Comparison of ENCODE assay signal across 27 cellular contexts in the genomic region with DNA sequence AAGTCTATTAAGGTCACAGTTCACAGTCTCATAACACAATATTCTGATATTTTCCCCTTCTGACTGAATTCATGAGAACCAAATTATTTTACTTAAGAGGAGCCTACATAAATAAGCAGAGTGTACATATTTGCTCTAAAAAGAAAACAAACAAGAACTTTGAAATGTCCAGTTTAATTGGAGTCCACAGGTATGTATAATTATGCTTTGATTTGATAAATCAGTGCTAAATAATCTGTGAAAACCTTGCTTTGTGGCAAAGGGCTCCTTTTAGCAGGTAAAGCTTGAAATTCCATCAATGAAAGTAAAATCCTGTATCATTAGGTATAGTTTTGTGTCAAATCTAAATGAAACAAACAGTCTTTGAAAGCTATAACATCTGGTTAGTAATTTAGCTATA.
"Had no signal": no experiment of that assay in that cellular context is flagged by ENCODE, and none has a peak within 500 bp of the region (broad histone marks: within the 10 kb centered on the region; RNA-seq: fewer than 3 reads in every experiment).

No MANE protein-coding gene starts in this region.

- H3K27ac Mint-ChIP-seq: naive thymus-derived CD8-positive, alpha-beta T cell; nephron; progenitor cell of endocrine pancreas; stimulated activated memory B cell treated with anti-CD40 and anti-IgM and Interleukin-4, amounts not matched to agents 10 μg/mL and 1 μg/mL and 100 μg/mL, for 72 hours; stimulated activated naive CD8-positive, alpha-beta T cell treated with anti-CD3 and anti-CD28 coated beads, Interleukin-15, amount 100 ng/mL, for 72 hours; type B pancreatic cell had no signal

- H3K36me3 Mint-ChIP-seq: naive thymus-derived CD8-positive, alpha-beta T cell; stimulated activated memory B cell treated with anti-CD40 and anti-IgM and Interleukin-4, amounts not matched to agents 10 μg/mL and 1 μg/mL and 100 μg/mL, for 72 hours; type B pancreatic cell had no signal

- H3K36me3 ChIP-seq: left lung, lower lobe of right lung, right atrium auricular region, right lobe of liver, tibial nerve, uterus had no signal

- ATAC-seq: left colon; left lung; lower lobe of right lung; naive thymus-derived CD8-positive, alpha-beta T cell; right lobe of liver; stimulated activated memory B cell treated with anti-CD40 and anti-IgM and Interleukin-4, amounts not matched to agents 10 μg/mL and 1 μg/mL and 100 μg/mL, for 72 hours; stimulated activated naive CD8-positive, alpha-beta T cell treated with anti-CD3 and anti-CD28 coated beads, Interleukin-15, amount 100 ng/mL, for 72 hours had no signal

- H3K27me3 Mint-ChIP-seq: naive thymus-derived CD8-positive, alpha-beta T cell; stimulated activated memory B cell treated with anti-CD40 and anti-IgM and Interleukin-4, amounts not matched to agents 10 μg/mL and 1 μg/mL and 100 μg/mL, for 72 hours; stimulated activated naive CD8-positive, alpha-beta T cell treated with anti-CD3 and anti-CD28 coated beads, Interleukin-15, amount 100 ng/mL, for 72 hours had no signal

- H3K4me2 ChIP-seq: smooth muscle cell had no signal

- DNase-seq: hippocampal formation; kidney glomerular epithelial cell; left colon; left lung; lower lobe of right lung; mammary epithelial cell; mesenchymal stem cell; naive thymus-derived CD8-positive, alpha-beta T cell; nucleus accumbens; right lobe of liver; stimulated activated CD4-positive, alpha-beta T cell treated with anti-CD3 and anti-CD28 coated beads, Interleukin-1b, Interleukin-23, amount 100 ng/mL, for 48 hours; stimulated activated CD4-positive, alpha-beta T cell treated with anti-CD3 and anti-CD28 coated beads, Interleukin-2, amount 100 ng/mL, for 48 hours; stimulated activated CD4-positive, alpha-beta T cell treated with anti-CD3 and anti-CD28 coated beads, Interleukin-4, amount 100 ng/mL, for 4 hours; stimulated activated CD8-positive, alpha-beta memory T cell treated with anti-CD3 and anti-CD28 coated beads, Interleukin-4, amount 100 ng/mL, for 48 hours; stimulated activated naive CD4-positive, alpha-beta T cell treated with Interleukin-2 at 50 U/mL for 16 hours; stimulated activated naive CD8-positive, alpha-beta T cell treated with anti-CD3 and anti-CD28 coated beads, Interleukin-15, amount 100 ng/mL, for 72 hours; substantia nigra; uterus had no signal

- H3K4me1 ChIP-seq: left lung, lower lobe of right lung, right atrium auricular region, right lobe of liver, tibial nerve, uterus had no signal

- H3K4me3 ChIP-seq: left lung, lower lobe of right lung, right atrium auricular region, right lobe of liver, smooth muscle cell, tibial nerve, uterus had no signal

- H3K9me3 Mint-ChIP-seq: nephron; neural crest cell; stimulated activated memory B cell treated with anti-CD40 and anti-IgM and Interleukin-4, amounts not matched to agents 10 μg/mL and 1 μg/mL and 100 μg/mL, for 72 hours; type B pancreatic cell had no signal

- H3K4me3 Mint-ChIP-seq: naive thymus-derived CD8-positive, alpha-beta T cell; nephron; neural crest cell; stimulated activated memory B cell treated with anti-CD40 and anti-IgM and Interleukin-4, amounts not matched to agents 10 μg/mL and 1 μg/mL and 100 μg/mL, for 72 hours; stimulated activated naive CD8-positive, alpha-beta T cell treated with anti-CD3 and anti-CD28 coated beads, Interleukin-15, amount 100 ng/mL, for 72 hours; type B pancreatic cell had no signal

- FAIRE-seq: keratinocyte had no signal

- H3K9me3 ChIP-seq: left lung, lower lobe of right lung, right atrium auricular region, right lobe of liver, tibial nerve, uterus had no signal

- H3K27ac ChIP-seq: left lung, lower lobe of right lung, right atrium auricular region, right lobe of liver, tibial nerve, uterus had no signal

- H3K27me3 ChIP-seq: left lung, right atrium auricular region, right lobe of liver, tibial nerve, uterus had no signal

- H3K4me1 Mint-ChIP-seq: naive thymus-derived CD8-positive, alpha-beta T cell; nephron; neural crest cell; stimulated activated memory B cell treated with anti-CD40 and anti-IgM and Interleukin-4, amounts not matched to agents 10 μg/mL and 1 μg/mL and 100 μg/mL, for 72 hours; stimulated activated naive CD8-positive, alpha-beta T cell treated with anti-CD3 and anti-CD28 coated beads, Interleukin-15, amount 100 ng/mL, for 72 hours had no signal
